Comparison of ENCODE assay signal across 30 cellular contexts in genomic region chr14:64515053-64515452, GRCh38. TPM values are rescaled to one million over a fixed set of nuclear protein-coding genes. Genes with fewer than 3 reads are reported as not detected.
A peak's percentile ranks its signal among the peaks of the same experiment; 100 is the strongest.
DNase-seq lines count a peak whose midpoint lies in the region; ATAC-seq and TF ChIP-seq lines count a peak whose summit lies in the region.
"Had no signal": no experiment of that assay in that cellular context is flagged by ENCODE, and none has a peak within 500 bp of the region (broad histone marks: within the 10 kb centered on the region; RNA-seq: fewer than 3 reads in every experiment).

No MANE protein-coding gene starts in this region.

- H2BK120ac ChIP-seq in neuronal stem cell (ENCODE audit: low read depth, low read length), result no peak overlapping the region

- H2AK5ac ChIP-seq in neuronal stem cell (ENCODE audit: low read depth, low read length), result no peak overlapping the region

- H3K9me3 ChIP-seq in Loucy (ENCODE audit: insufficient read depth, low read depth, low read length), result no peaks in the 10 kb centered on the region
- H3K9me3 ChIP-seq in esophagus squamous epithelium, result no peaks in the 10 kb centered on the region
- H3K9me3 ChIP-seq in suprapubic skin, result no peaks in the 10 kb centered on the region
- no peaks in the 10 kb centered on the region for H3K9me3 ChIP-seq in neuronal stem cell (replicated peaks in 1 of 2; ENCODE audit: control insufficient read depth in 2 of 2, insufficient read depth in 1 of 2, low read depth in 1 of 2, low read length in 2 of 2)
- H3K9me3 ChIP-seq: A549, gastroesophageal sphincter, ovary, uterus had no signal

- H3K27me3 ChIP-seq in Loucy (ENCODE audit: insufficient read depth, low read length, poor library complexity, severe bottlenecking), result no peaks in the 10 kb centered on the region
- H3K27me3 ChIP-seq in esophagus squamous epithelium, result no peaks in the 10 kb centered on the region
- H3K27me3 ChIP-seq in suprapubic skin, result no peaks in the 10 kb centered on the region
- no peaks in the 10 kb centered on the region for H3K27me3 ChIP-seq in neuronal stem cell (ENCODE audit: control insufficient read depth in 3 of 3, insufficient read depth in 3 of 3, low read depth in 1 of 3, low read length in 3 of 3)
- H3K27me3 ChIP-seq: gastroesophageal sphincter, hepatocyte, ovary, uterus had no signal

- no peak overlapping the region for H3K4ac ChIP-seq in neuronal stem cell (ENCODE audit: low read length)

- no peak for TF ChIP-seq CTCF in Loucy (conservative IDR thresholded peaks at IDR 0.05; ENCODE audit: low read length)
- no peak for TF ChIP-seq CTCF in esophagus squamous epithelium (IDR thresholded peaks at IDR 0.05)
- TF ChIP-seq CTCF in suprapubic skin (IDR thresholded peaks at IDR 0.05), result no peak

- 11 to 13% methylated on average over 1 of the region's 1 CpG for WGBS in esophagus squamous epithelium, 2 donors
- 24% methylated on average over 1 of the region's 1 CpG for WGBS in suprapubic skin
- no CpG with 5 or more reads among the region's 1 CpG for WGBS in neuronal stem cell (ENCODE audit: extremely low coverage in 2 of 2, insufficient read length in 2 of 2, insufficient replicate concordance in 1 of 2), 2 donors

- H4K8ac ChIP-seq in neuronal stem cell (ENCODE audit: low read depth, low read length), result no peak overlapping the region

- peaks cover 85% of the 10 kb centered on the region for H4K20me1 ChIP-seq in Loucy (ENCODE audit: insufficient read depth, low read length, poor library complexity, severe bottlenecking)

- no peak overlapping the region for H3K23ac ChIP-seq in neuronal stem cell (ENCODE audit: low read depth, low read length, poor library complexity)

- H3K14ac ChIP-seq in neuronal stem cell (ENCODE audit: low read length), result no peak overlapping the region

- H2AFZ ChIP-seq in Loucy (ENCODE audit: low read length) (no peak overlapping the region), neuronal stem cell (ENCODE audit: low read length) (no peak overlapping the region)
- H2AFZ ChIP-seq: hepatocyte had no signal

- no peaks in the 10 kb centered on the region for H3K9me2 ChIP-seq in Loucy (replicated peaks; ENCODE audit: low read depth, low read length)

- peaks cover 2% of the 10 kb centered on the region for H3K79me1 ChIP-seq in neuronal stem cell (ENCODE audit: low read depth, low read length)

- no peak overlapping the region for H2BK15ac ChIP-seq in neuronal stem cell (ENCODE audit: low read length)

- intact Hi-C loops in esophagus squamous epithelium (cut with DNase I), result no loop called here

- H4K91ac ChIP-seq in neuronal stem cell (ENCODE audit: low read depth, low read length, poor library complexity), result no peak overlapping the region

- H3K79me2 ChIP-seq in Loucy (ENCODE audit: insufficient read depth, low read length), result peaks cover 99% of the 10 kb centered on the region

- H3F3A ChIP-seq in Loucy (ENCODE audit: low read depth), result peaks cover 5% of the 10 kb centered on the region

- H2BK5ac ChIP-seq in neuronal stem cell (ENCODE audit: low read length), result no peak overlapping the region

- peak overlapping the region; percentile 3 for H3K4me2 ChIP-seq in Loucy (ENCODE audit: low read depth, low read length, poor library complexity, severe bottlenecking)
- H3K4me2 ChIP-seq in neuronal stem cell (ENCODE audit: insufficient read depth, low read length, poor library complexity, severe bottlenecking), result no peak overlapping the region
- H3K4me2 ChIP-seq: A549, hepatocyte had no signal

- peak; percentile 46 for DNase-seq in SIG-M5 treated with dmso at 0.1 percent for 504 hours (lab: John Stamatoyannopoulos, UW; ENCODE audit: unreplicated experiment)
- DNase-seq in SIG-M5 (lab: John Stamatoyannopoulos, UW), result no peak
- DNase-seq in esophagus squamous epithelium (lab: John Stamatoyannopoulos, UW), result no peak
- no peak for DNase-seq in suprapubic skin (ENCODE audit: low spot score in 2 of 2)
- DNase-seq in C1 segment of cervical spinal cord (lab: John Stamatoyannopoulos, UW), result no peak
- no peak for DNase-seq in neuronal stem cell (ENCODE audit: low spot score)
- DNase-seq: activated CD4-positive, alpha-beta T cell treated with anti-CD3 and anti-CD28 coated beads for 1 hour; activated CD8-positive, alpha-beta memory T cell treated with anti-CD3 and anti-CD28 coated beads, Interleukin-2, amount 50 U/mL, for 48 hours; activated CD8-positive, alpha-beta T cell treated with anti-CD3 and anti-CD28 coated beads for 36 hours; activated naive CD4-positive, alpha-beta T cell treated with anti-CD3 and anti-CD28 coated beads, Interleukin-2, amount 10 ng/mL, durations not matched to agents 7 days and 5 days; CD8-positive, alpha-beta T cell; cerebellar nuclear complex; HCEC 1CT; Karpas-422; kidney glomerular epithelial cell; NCI-H1436 treated with DMSO at 0.1 percent for 48 hours; NCI-H2107; NCI-H446 treated with DMSO at 0.1 percent for 48 hours; nephron progenitor cell; ovary; retina; stimulated activated CD4-positive, alpha-beta T cell treated with anti-CD3 and anti-CD28 coated beads, Interleukin-1b, Interleukin-23, amount 100 ng/mL, for 48 hours; stimulated activated naive CD4-positive, alpha-beta T cell treated with Interleukin-2 at 50 U/mL for 16 hours; uterus had no signal

- H3K27ac ChIP-seq in esophagus squamous epithelium (peak overlapping the region in 3 of 4 donors; percentile 24 to 40 (median 33)), suprapubic skin (peak overlapping the region; percentile 40), neuronal stem cell (replicated peaks; ENCODE audit: low read length) (no peak overlapping the region)
- H3K27ac ChIP-seq: A549, gastroesophageal sphincter, hepatocyte, ovary, uterus had no signal

- H3K9ac ChIP-seq in Loucy (ENCODE audit: low read depth, low read length, poor library complexity, severe bottlenecking), result no peak overlapping the region
- H3K9ac ChIP-seq in neuronal stem cell (ENCODE audit: low read depth, low read length, poor library complexity), result no peak overlapping the region

- peaks cover 32% of the 10 kb centered on the region for H3K4me1 ChIP-seq in Loucy (ENCODE audit: insufficient read depth, low read length, poor library complexity, severe bottlenecking)
- peaks cover 16 to 81% (median 17%) of the 10 kb centered on the region in 3 donors for H3K4me1 ChIP-seq in esophagus squamous epithelium
- peaks cover 62% of the 10 kb centered on the region for H3K4me1 ChIP-seq in suprapubic skin
- no peaks in the 10 kb centered on the region for H3K4me1 ChIP-seq in neuronal stem cell (ENCODE audit: control insufficient read depth in 2 of 2, insufficient read depth in 1 of 2, low read depth in 1 of 2, low read length in 2 of 2)
- H3K4me1 ChIP-seq: uterus had no signal

- ATAC-seq in SK-N-SH treated with all-trans-retinoic acid at 6 μM for 48 hours, result no peak
- ATAC-seq: A549; activated CD8-positive, alpha-beta T cell treated with anti-CD3 and anti-CD28 coated beads for 36 hours; activated T-helper 17 cell treated with anti-CD3 and anti-CD28 coated beads, Interleukin-2, amount 50 U/mL, for 72 hours; CD8-positive, alpha-beta T cell; gastroesophageal sphincter had no signal

- H2BK12ac ChIP-seq in neuronal stem cell (ENCODE audit: low read length), result no peak overlapping the region

- TF ChIP-seq EP300 in suprapubic skin (IDR thresholded peaks at IDR 0.05), result no peak

- H3K18ac ChIP-seq in neuronal stem cell (ENCODE audit: low read length), result no peak overlapping the region

- no peak overlapping the region for H3K4me3 ChIP-seq in Loucy (ENCODE audit: low read length, poor library complexity, severe bottlenecking)
- no peak overlapping the region for H3K4me3 ChIP-seq in esophagus squamous epithelium
- no peak overlapping the region for H3K4me3 ChIP-seq in suprapubic skin
- H3K4me3 ChIP-seq in neuronal stem cell (ENCODE audit: low read length in 2 of 2), result no peak overlapping the region
- H3K4me3 ChIP-seq: A549, gastroesophageal sphincter, hepatocyte, ovary, uterus had no signal

- no peak for TF ChIP-seq POLR2A in esophagus squamous epithelium (IDR thresholded peaks at IDR 0.05)
- TF ChIP-seq POLR2A in suprapubic skin (IDR thresholded peaks at IDR 0.05), result no peak

- peaks cover 7% of the 10 kb centered on the region; the same call in 1 of the 2 replicates for H3K36me3 ChIP-seq in Loucy (ENCODE audit: insufficient read depth, low read length)
- no peaks in the 10 kb centered on the region for H3K36me3 ChIP-seq in esophagus squamous epithelium
- H3K36me3 ChIP-seq in suprapubic skin, result no peaks in the 10 kb centered on the region
- H3K36me3 ChIP-seq in neuronal stem cell (replicated peaks in 1 of 2; ENCODE audit: control insufficient read depth in 2 of 2, insufficient read depth in 2 of 2, low read length in 2 of 2), result peaks cover 0 to 17% of the 10 kb centered on the region in 2 donors
- H3K36me3 ChIP-seq: gastroesophageal sphincter, ovary, uterus had no signal

RNA-seq across cellular contexts. Expression of gene ZBTB1, which starts 10.5 kb away (rescaled TPM):
- total RNA-seq in esophagus squamous epithelium (10 to 100 TPM; 17.8 to 41.8 (median 23.9) TPM), suprapubic skin (100 to 1,000 TPM in 1 of 4 donors, 10 to 100 TPM in 3; 33.4 to 129 (median 59.8) TPM)
- polyA plus RNA-seq in neuronal stem cell (2013, experiment 1 of 2), result 16.0 TPM
- 15.1 TPM for polyA plus RNA-seq in neuronal stem cell (2013, experiment 2 of 2)

RNA-seq across cellular contexts. Expression of gene ZBTB25, which starts 11.4 kb away (rescaled TPM):
- total RNA-seq in esophagus squamous epithelium (1 to 10 TPM; 2.4 to 8.0 (median 3.1) TPM), suprapubic skin (10 to 100 TPM in 3 of 4 donors, 1 to 10 TPM in 1; 5.9 to 29.9 (median 11.4) TPM)
- polyA plus RNA-seq in neuronal stem cell (2013, experiment 1 of 2), result 6.9 TPM
- polyA plus RNA-seq in neuronal stem cell (2013, experiment 2 of 2), result 6.2 TPM

RNA-seq across cellular contexts. Expression of gene HSPA2, which starts 25.5 kb away (rescaled TPM):
- total RNA-seq in esophagus squamous epithelium (100 to 1,000 TPM in 2 of 4 donors, 10 to 100 TPM in 2; 18.9 to 130 (median 74.5) TPM), suprapubic skin (10 to 100 TPM; 70.8 to 98.0 (median 91.6) TPM)
- 3.5 TPM for polyA plus RNA-seq in neuronal stem cell (2013, experiment 1 of 2)
- 3.5 TPM for polyA plus RNA-seq in neuronal stem cell (2013, experiment 2 of 2)

RNA-seq across cellular contexts. Expression of gene PPP1R36, which starts 34.7 kb away (rescaled TPM):
- total RNA-seq in esophagus squamous epithelium (1 to 10 TPM in 3 of 4 donors, under 1 TPM in 1; 0.23 to 1.3 (median 1.2) TPM), suprapubic skin (1 to 10 TPM in 2 of 4 donors, under 1 TPM in 1, not detected in 1; 0.72 to 2.7 (median 1.5) TPM)
- 0.11 TPM for polyA plus RNA-seq in neuronal stem cell (2013, experiment 1 of 2)
- 0.11 TPM for polyA plus RNA-seq in neuronal stem cell (2013, experiment 2 of 2)
- total RNA-seq: activated T-helper 17 cell treated with anti-CD3 and anti-CD28 coated beads, Interleukin-2, amount 50 U/mL, for 72 hours had no signal
- polyA plus RNA-seq: hepatocyte had no signal

RNA-seq across cellular contexts. Expression of gene AKAP5, which starts 49.8 kb away (rescaled TPM):
- total RNA-seq in esophagus squamous epithelium (under 1 TPM in 2 of 4 donors, not detected in 2; 0.04 to 0.38 TPM), suprapubic skin (under 1 TPM; 0.08 to 0.56 (median 0.34) TPM)
- 1.1 TPM for polyA plus RNA-seq in neuronal stem cell (2013, experiment 1 of 2)
- 1.1 TPM for polyA plus RNA-seq in neuronal stem cell (2013, experiment 2 of 2)
